Comparison of ENCODE assay signal across 8 cellular contexts in genomic region chr14:44897041-44897843, GRCh38.
DNase-seq lines count a peak whose midpoint lies in the region; ATAC-seq, FAIRE-seq and TF ChIP-seq lines count a peak whose summit lies in the region.

No MANE protein-coding gene starts in this region.

- peak; percentile 66 for FAIRE-seq in RCC 7860 (lab: Jason Lieb, UNC)

- H3F3A ChIP-seq in DOHH2 (ENCODE audit: control insufficient read depth, insufficient read depth) (peaks cover 5% of the 10 kb centered on the region; the same call in 1 of the 2 replicates), GM23248 (ENCODE audit: insufficient read depth) (peaks cover 24% of the 10 kb centered on the region)

- H3K27me3 ChIP-seq in DOHH2 (ENCODE audit: control insufficient read depth, low read length) (no peaks in the 10 kb centered on the region), GM23248 (replicated peaks; ENCODE audit: insufficient read depth) (no peaks in the 10 kb centered on the region), Karpas-422 (ENCODE audit: low read length) (no peaks in the 10 kb centered on the region)

- H3K4me1 Mint-ChIP-seq in activated T-helper 1 cell treated with anti-CD3 and anti-CD28 coated beads, Interleukin-12 subunit alpha, Interleukin-12 subunit beta, Interleukin-2, Interleukin-4 antibody, amounts not matched to agents 30 ng/mL and 10 ng/mL and 1 ng/mL, durations not matched to agents 14 hours and 24 hours and 36 hours (ENCODE audit: low read depth): peaks cover 24% of the 10 kb centered on the region
- peaks cover 13 to 17% (median 13%) of the 10 kb centered on the region in 3 donors for H3K4me1 Mint-ChIP-seq in naive B cell
- H3K4me1 Mint-ChIP-seq in stimulated activated effector memory CD8-positive, alpha-beta T cell treated with anti-CD3 and anti-CD28 coated beads, Interleukin-12 subunit alpha, Interleukin-12 subunit beta, amount 100 ng/mL, for 72 hours: peaks cover 13% of the 10 kb centered on the region

- H3K9me2 ChIP-seq in DOHH2 (replicated peaks; ENCODE audit: control insufficient read depth, low read length) (no peaks in the 10 kb centered on the region), GM23248 (ENCODE audit: insufficient read depth) (no peaks in the 10 kb centered on the region), Karpas-422 (replicated peaks; ENCODE audit: insufficient read depth, low read length) (no peaks in the 10 kb centered on the region)

- intact Hi-C loops in activated T-helper 1 cell treated with anti-CD3 and anti-CD28 coated beads, Interleukin-12 subunit alpha, Interleukin-12 subunit beta, Interleukin-2, Interleukin-4 antibody, amounts not matched to agents 30 ng/mL and 10 ng/mL and 1 ng/mL, durations not matched to agents 14 hours and 24 hours and 36 hours (cut with micrococcal nuclease): loop anchor here (1.0 to 5.0 kb wide), 6 partner anchors 15 to 370 kb away; partner anchors contain the start of genes FKBP3, MIS18BP1, PRPF39 and TOGARAM1

- ATAC-seq in naive B cell (ENCODE audit: low read depth in 2 of 2): peak; percentile 93
- peak; percentile 96 for ATAC-seq in stimulated activated effector memory CD8-positive, alpha-beta T cell treated with anti-CD3 and anti-CD28 coated beads, Interleukin-12 subunit alpha, Interleukin-12 subunit beta, amount 100 ng/mL, for 72 hours

- H2AFZ ChIP-seq in GM23248 (peak overlapping the region; percentile 77), Karpas-422 (ENCODE audit: low read length) (peak overlapping the region; percentile 74)

- H3K27ac ChIP-seq in DOHH2 (ENCODE audit: low read depth, low read length) (peak overlapping the region; percentile 3; the same call in 1 of the 2 replicates), GM23248 (peak overlapping the region; percentile 95), Karpas-422 (ENCODE audit: low read length) (peak overlapping the region; percentile 70)

- peaks cover 6% of the 10 kb centered on the region for H3K27me3 Mint-ChIP-seq in activated T-helper 1 cell treated with anti-CD3 and anti-CD28 coated beads, Interleukin-12 subunit alpha, Interleukin-12 subunit beta, Interleukin-2, Interleukin-4 antibody, amounts not matched to agents 30 ng/mL and 10 ng/mL and 1 ng/mL, durations not matched to agents 14 hours and 24 hours and 36 hours (ENCODE audit: insufficient read depth)
- H3K27me3 Mint-ChIP-seq in naive B cell: peaks cover 0 to under 1% (median 0%) of the 10 kb centered on the region in 3 donors

- H3K27ac Mint-ChIP-seq in activated T-helper 1 cell treated with anti-CD3 and anti-CD28 coated beads, Interleukin-12 subunit alpha, Interleukin-12 subunit beta, Interleukin-2, Interleukin-4 antibody, amounts not matched to agents 30 ng/mL and 10 ng/mL and 1 ng/mL, durations not matched to agents 14 hours and 24 hours and 36 hours: peak overlapping the region; percentile 72
- H3K27ac Mint-ChIP-seq in naive B cell: peak overlapping the region; percentile 92 to 99 (median 98)
- H3K27ac Mint-ChIP-seq in stimulated activated effector memory CD8-positive, alpha-beta T cell treated with anti-CD3 and anti-CD28 coated beads, Interleukin-12 subunit alpha, Interleukin-12 subunit beta, amount 100 ng/mL, for 72 hours: peak overlapping the region; percentile 95

- H3K36me3 Mint-ChIP-seq in activated T-helper 1 cell treated with anti-CD3 and anti-CD28 coated beads, Interleukin-12 subunit alpha, Interleukin-12 subunit beta, Interleukin-2, Interleukin-4 antibody, amounts not matched to agents 30 ng/mL and 10 ng/mL and 1 ng/mL, durations not matched to agents 14 hours and 24 hours and 36 hours (ENCODE audit: low read depth): peaks cover 1% of the 10 kb centered on the region
- H3K36me3 Mint-ChIP-seq in naive B cell: no peaks in the 10 kb centered on the region
- H3K36me3 Mint-ChIP-seq in stimulated activated effector memory CD8-positive, alpha-beta T cell treated with anti-CD3 and anti-CD28 coated beads, Interleukin-12 subunit alpha, Interleukin-12 subunit beta, amount 100 ng/mL, for 72 hours: peaks cover 15% of the 10 kb centered on the region

- peaks cover 8% of the 10 kb centered on the region for H3K9me3 Mint-ChIP-seq in activated T-helper 1 cell treated with anti-CD3 and anti-CD28 coated beads, Interleukin-12 subunit alpha, Interleukin-12 subunit beta, Interleukin-2, Interleukin-4 antibody, amounts not matched to agents 30 ng/mL and 10 ng/mL and 1 ng/mL, durations not matched to agents 14 hours and 24 hours and 36 hours
- H3K9me3 Mint-ChIP-seq in naive B cell: peaks cover 0 to 6% (median 1%) of the 10 kb centered on the region in 7 donors
- peaks cover under 1% of the 10 kb centered on the region for H3K9me3 Mint-ChIP-seq in stimulated activated effector memory CD8-positive, alpha-beta T cell treated with anti-CD3 and anti-CD28 coated beads, Interleukin-12 subunit alpha, Interleukin-12 subunit beta, amount 100 ng/mL, for 72 hours

- peak overlapping the region; percentile 93 for H3K4me2 ChIP-seq in DOHH2 (ENCODE audit: low read length)
- peak overlapping the region; percentile 82 for H3K4me2 ChIP-seq in GM23248 (ENCODE audit: unreplicated experiment)
- peak overlapping the region; percentile 79 for H3K4me2 ChIP-seq in Karpas-422 (ENCODE audit: low read depth, low read length, poor library complexity, severe bottlenecking)

- H3K4me3 Mint-ChIP-seq in activated T-helper 1 cell treated with anti-CD3 and anti-CD28 coated beads, Interleukin-12 subunit alpha, Interleukin-12 subunit beta, Interleukin-2, Interleukin-4 antibody, amounts not matched to agents 30 ng/mL and 10 ng/mL and 1 ng/mL, durations not matched to agents 14 hours and 24 hours and 36 hours: peak overlapping the region; percentile 93
- H3K4me3 Mint-ChIP-seq in naive B cell: peak overlapping the region; percentile 86 to 98 (median 95)
- peak overlapping the region; percentile 80 for H3K4me3 Mint-ChIP-seq in stimulated activated effector memory CD8-positive, alpha-beta T cell treated with anti-CD3 and anti-CD28 coated beads, Interleukin-12 subunit alpha, Interleukin-12 subunit beta, amount 100 ng/mL, for 72 hours

- peak overlapping the region; percentile 94 for H3K9ac ChIP-seq in GM23248
- H3K9ac ChIP-seq in Karpas-422 (ENCODE audit: low read length): peak overlapping the region; percentile 88

- DNase-seq in GM23248 (peak; percentile 99), Karpas-422 (peak; percentile 100), RCC 7860 (ENCODE audit: low spot score) (peak; percentile 79), fibroblast of gingiva (ENCODE audit: low read depth) (peak; percentile 97), naive B cell (peak; percentile 88)
- DNase-seq in activated T-helper 1 cell treated with anti-CD3 and anti-CD28 coated beads, Interleukin-12 subunit alpha, Interleukin-12 subunit beta, Interleukin-2, Interleukin-4 antibody, amounts not matched to agents 30 ng/mL and 10 ng/mL and 1 ng/mL, durations not matched to agents 14 hours and 24 hours and 36 hours (ENCODE audit: low spot score): peak; percentile 85
- peak; percentile 68 to 91 for DNase-seq in stimulated activated effector memory CD8-positive, alpha-beta T cell treated with anti-CD3 and anti-CD28 coated beads, Interleukin-12 subunit alpha, Interleukin-12 subunit beta, amount 100 ng/mL, for 72 hours (ENCODE audit: low spot score in 2 of 2)

- peaks cover 16% of the 10 kb centered on the region for H3K4me1 ChIP-seq in DOHH2 (ENCODE audit: control insufficient read depth, low read length)
- peaks cover 25% of the 10 kb centered on the region for H3K4me1 ChIP-seq in GM23248 (ENCODE audit: insufficient read depth)
- H3K4me1 ChIP-seq in Karpas-422 (ENCODE audit: low read length): peaks cover 15% of the 10 kb centered on the region

- no peak for TF ChIP-seq CTCF in DOHH2 (IDR thresholded peaks at IDR 0.05; ENCODE audit: low read depth, low read length, poor library complexity, severe bottlenecking)

- H3K9me3 ChIP-seq in DOHH2 (ENCODE audit: control insufficient read depth, insufficient read depth, low read length) (peaks cover 6% of the 10 kb centered on the region; the same call in 1 of the 2 replicates), GM23248 (ENCODE audit: low read depth) (no peaks in the 10 kb centered on the region), Karpas-422 (ENCODE audit: low read length) (no peaks in the 10 kb centered on the region)

- in situ Hi-C loops in GM23248 (cut with MboI): no loop called here

- H4K20me1 ChIP-seq in DOHH2 (ENCODE audit: control insufficient read depth, insufficient read depth, low read depth, low read length): no peaks in the 10 kb centered on the region
- H4K20me1 ChIP-seq in GM23248 (ENCODE audit: insufficient read depth): no peaks in the 10 kb centered on the region
- H4K20me1 ChIP-seq in Karpas-422 (ENCODE audit: insufficient read depth, low read depth, low read length): no peaks in the 10 kb centered on the region

- H3K36me3 ChIP-seq in DOHH2 (ENCODE audit: control insufficient read depth, low read length) (no peaks in the 10 kb centered on the region), GM23248 (ENCODE audit: low read depth) (no peaks in the 10 kb centered on the region), Karpas-422 (ENCODE audit: insufficient read depth, low read length) (no peaks in the 10 kb centered on the region)

- H3K79me2 ChIP-seq in DOHH2 (ENCODE audit: control insufficient read depth, low read length) (0 out of 2 replicates have a peak, but pooled peaks cover 3% of the 10 kb centered on the region), GM23248 (ENCODE audit: insufficient read depth) (peaks cover 36% of the 10 kb centered on the region), Karpas-422 (ENCODE audit: low read length) (peaks cover 17% of the 10 kb centered on the region)

- 1% methylated on average over 57 to 70 of the region's 81 CpGs for WGBS in GM23248 (ENCODE audit: low coverage in 1 of 2, low lambda C conversion rate in 2 of 2, missing lambda C conversion rate in 2 of 2), 2 experiments

- peak overlapping the region; percentile 79 for H3K4me3 ChIP-seq in DOHH2 (ENCODE audit: low read length)
- peak overlapping the region; percentile 84 for H3K4me3 ChIP-seq in GM23248
- peak overlapping the region; percentile 75 for H3K4me3 ChIP-seq in Karpas-422 (ENCODE audit: low read length)

Comparison
In these comparisons a context has a peak if more than half of its experiments do, and no peak if none do; other contexts are left out.
1. Peak in every context shown above with its lines: DNase-seq, ATAC-seq, H3K4me3 ChIP-seq and H3K27ac ChIP-seq.
2. H3K27ac ChIP-seq: peak in every context shown above with its lines; median percentile 95 in GM23248; 70 in Karpas-422; 3 in DOHH2.